11 cellular contexts compared by ENCODE assay signal in the genomic region with DNA sequence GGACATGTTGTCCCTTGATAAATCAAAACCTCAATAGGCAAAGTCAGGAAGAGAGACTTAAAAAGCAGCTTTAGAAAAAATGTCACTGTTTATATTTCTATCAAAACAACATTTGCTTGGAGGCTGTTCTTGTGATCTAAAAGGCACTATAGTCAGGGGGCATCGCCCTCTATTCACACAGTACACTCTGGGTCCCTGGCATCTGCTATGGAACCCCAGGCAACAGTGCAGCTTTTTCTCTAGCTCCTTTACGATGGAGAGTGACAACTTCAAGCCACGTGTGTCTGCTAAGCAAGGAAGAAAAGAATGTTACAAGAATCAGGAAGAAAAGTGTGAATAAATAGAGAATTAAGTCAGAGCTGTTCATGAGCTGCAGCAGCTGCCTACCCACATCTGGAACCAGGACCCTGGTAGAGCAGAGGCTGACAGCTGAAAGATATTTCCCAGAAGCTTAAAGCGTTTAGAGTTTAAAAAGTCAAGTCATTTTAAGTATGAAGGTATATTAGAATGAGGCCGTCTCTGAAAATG. TPM values are rescaled to one million over a fixed set of nuclear protein-coding genes. Genes with fewer than 3 reads are reported as not detected.
DNase-seq lines count a peak whose midpoint lies in the region; ATAC-seq and TF ChIP-seq lines count a peak whose summit lies in the region.
"Had no signal": no experiment of that assay in that cellular context is flagged by ENCODE, and none has a peak within 500 bp of the region (broad histone marks: within the 10 kb centered on the region; RNA-seq: fewer than 3 reads in every experiment).

No MANE protein-coding gene starts in this region.

- H3K36me3 ChIP-seq in Peyer's patch: peaks cover 0 to 21% (median 0%) of the 10 kb centered on the region in 3 donors
- H3K36me3 ChIP-seq in muscle layer of duodenum (ENCODE audit: control insufficient read depth in 1 of 2, insufficient read depth in 2 of 2, low read length in 2 of 2): peaks cover 17 to 21% of the 10 kb centered on the region in 2 donors
- peaks cover 0 to 8% (median 0%) of the 10 kb centered on the region in 4 donors for H3K36me3 ChIP-seq in upper lobe of left lung
- H3K36me3 ChIP-seq: ovary had no signal

- H3K27ac ChIP-seq in Peyer's patch: peak overlapping the region; percentile 38 to 84 (median 77)
- peak overlapping the region; percentile 98 for H3K27ac ChIP-seq in epithelial cell of prostate
- peak overlapping the region; percentile 79 for H3K27ac ChIP-seq in muscle layer of duodenum (ENCODE audit: low read length)
- H3K27ac ChIP-seq in upper lobe of left lung: peak overlapping the region; percentile 31 to 65 (median 50)
- H3K27ac ChIP-seq: ovary had no signal

- no peaks in the 10 kb centered on the region for H3K27me3 ChIP-seq in Peyer's patch
- no peaks in the 10 kb centered on the region for H3K27me3 ChIP-seq in muscle layer of duodenum (ENCODE audit: low read depth, low read length)
- H3K27me3 ChIP-seq in upper lobe of left lung: no peaks in the 10 kb centered on the region
- H3K27me3 ChIP-seq: ovary had no signal

- peak in 1 of 2 donors; percentile 3 for ATAC-seq in upper lobe of left lung (ENCODE audit: low FRiP score in 2 of 2)
- no peak for ATAC-seq in GM19324 (IDR thresholded peaks at IDR 0.05; ENCODE audit: low FRiP score, unreplicated experiment)

- WGBS in upper lobe of left lung, 2 donors: 49 to 56% methylated on average over 5 of the region's 5 CpGs

- no peaks in the 10 kb centered on the region for H3K9me3 ChIP-seq in Peyer's patch
- H3K9me3 ChIP-seq in muscle layer of duodenum (ENCODE audit: control insufficient read depth in 1 of 2, low read length in 2 of 2): no peaks in the 10 kb centered on the region
- no peaks in the 10 kb centered on the region for H3K9me3 ChIP-seq in upper lobe of left lung
- H3K9me3 ChIP-seq: ovary had no signal

- TF ChIP-seq CTCF in Peyer's patch (IDR thresholded peaks at IDR 0.05) (no peak), upper lobe of left lung (IDR thresholded peaks at IDR 0.05) (no peak)

- no peak for DNase-seq in Peyer's patch
- DNase-seq in epithelial cell of prostate (ENCODE audit: low read depth, low spot score): no peak
- DNase-seq in upper lobe of left lung: no peak
- no peak for DNase-seq in NCI-H1930 (lab: John Stamatoyannopoulos, UW)
- DNase-seq in NCI-H524 (lab: John Stamatoyannopoulos, UW): no peak
- DNase-seq: activated T-cell treated with anti-CD3 and anti-CD28 coated beads for 4 hours, DMS53, NCI-H2081, ovary had no signal

- no peak for TF ChIP-seq POLR2A in Peyer's patch (IDR thresholded peaks at IDR 0.05)
- no peak for TF ChIP-seq POLR2A in upper lobe of left lung (IDR thresholded peaks at IDR 0.05)

- TF ChIP-seq EP300 in upper lobe of left lung (IDR thresholded peaks at IDR 0.05): no peak

- H3K4me1 ChIP-seq in Peyer's patch (peaks cover 0 to 85% (median 3%) of the 10 kb centered on the region in 4 donors), muscle layer of duodenum (ENCODE audit: control insufficient read depth in 1 of 2, insufficient read depth in 2 of 2, low read length in 2 of 2) (peaks cover 43 to 44% of the 10 kb centered on the region in 2 donors), upper lobe of left lung (peaks cover 9 to 36% (median 22%) of the 10 kb centered on the region in 4 donors)

- H3K4me3 ChIP-seq in Peyer's patch (peak overlapping the region in 2 of 4 donors; percentile 16 to 18), muscle layer of duodenum (ENCODE audit: low read depth in 1 of 2, low read length in 2 of 2) (peak overlapping the region; percentile 13 to 19), upper lobe of left lung (no peak overlapping the region)
- H3K4me3 ChIP-seq: ovary had no signal

RNA-seq across cellular contexts. Expression of a gene that starts 11.2 kb away (rescaled TPM):
- total RNA-seq in Peyer's patch (10 to 100 TPM; 14.9 to 80.6 (median 46.7) TPM), upper lobe of left lung (10 to 100 TPM; 13.0 to 40.0 (median 26.7) TPM)

Comparison
In these comparisons a context has a peak if more than half of its experiments do, and no peak if none do; other contexts are left out.
1. H3K4me3 ChIP-seq: peak in muscle layer of duodenum (2 of 2); none in upper lobe of left lung (0 of 4).
2. Peak in every context shown above with its lines, with median percentiles within 50 percentile points of each other: H3K27ac ChIP-seq.